Comparison of ENCODE assay signal across 17 cellular contexts in the genomic region with DNA sequence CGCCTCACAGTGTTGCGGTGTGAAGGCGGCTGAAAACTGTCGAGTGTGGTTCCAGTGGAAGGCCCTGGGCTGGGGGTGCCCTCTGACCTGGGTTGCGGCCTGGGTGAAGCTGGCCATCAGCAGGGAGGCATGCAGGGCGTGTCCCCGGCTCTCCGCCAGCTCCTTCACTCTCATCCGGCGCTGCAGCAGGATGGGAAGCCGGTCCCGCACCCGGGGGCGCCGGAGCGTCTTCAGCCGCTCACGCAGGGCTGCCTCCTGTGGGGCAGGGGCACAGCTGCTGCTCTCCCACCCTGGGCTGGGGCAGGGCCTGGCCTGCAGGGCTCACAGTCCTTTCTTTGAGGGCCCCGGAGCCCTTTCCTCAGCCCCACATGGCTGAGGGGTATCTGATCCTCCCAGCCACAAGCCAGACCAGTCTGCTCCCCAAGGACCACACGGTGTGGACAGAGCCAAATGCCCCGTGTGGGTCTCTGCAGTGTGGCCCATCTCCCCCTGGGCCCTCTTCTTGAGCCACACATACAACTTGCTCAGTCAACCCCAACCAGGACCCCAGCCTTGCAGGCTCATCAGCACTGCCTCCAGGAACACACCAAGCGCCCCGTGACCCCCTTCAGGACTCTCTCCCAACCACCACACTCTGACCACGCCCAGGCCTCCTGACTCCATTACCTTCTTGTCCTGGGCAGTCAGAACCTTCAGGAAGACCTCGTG. TPM values are rescaled to one million over a fixed set of nuclear protein-coding genes. Genes with fewer than 3 reads are reported as not detected.
DNase-seq lines count a peak whose midpoint lies in the region; ATAC-seq and TF ChIP-seq lines count a peak whose summit lies in the region.
"Had no signal": no experiment of that assay in that cellular context is flagged by ENCODE, and none has a peak within 500 bp of the region (broad histone marks: within the 10 kb centered on the region; RNA-seq: fewer than 3 reads in every experiment).

No MANE protein-coding gene starts in this region.

- no peaks in the 10 kb centered on the region for H3K36me3 Mint-ChIP-seq in activated naive CD8-positive, alpha-beta T cell treated with anti-CD3 and anti-CD28 coated beads for 36 hours
- H3K36me3 Mint-ChIP-seq in activated naive CD8-positive, alpha-beta T cell treated with anti-CD3 and anti-CD28 coated beads, Interleukin-2, amount 50 U/mL, for 24 hours (ENCODE audit: low read depth) = no peaks in the 10 kb centered on the region
- H3K36me3 Mint-ChIP-seq in Caco-2 (ENCODE audit: insufficient read depth, unreplicated experiment) = peaks cover 4% of the 10 kb centered on the region
- H3K36me3 Mint-ChIP-seq in WTC11 = no peaks in the 10 kb centered on the region
- H3K36me3 Mint-ChIP-seq in activated CD4-positive, alpha-beta memory T cell treated with anti-CD3 and anti-CD28 coated beads for 36 hours = no peaks in the 10 kb centered on the region
- H3K36me3 Mint-ChIP-seq: CD4-positive, CD25-positive, alpha-beta regulatory T cell had no signal

- H3K27ac ChIP-seq in neuronal stem cell (replicated peaks; ENCODE audit: low read length) = no peak overlapping the region

- peak overlapping the region; percentile 97 for H2BK15ac ChIP-seq in neuronal stem cell (ENCODE audit: low read length)

- peak overlapping the region; percentile 82 for H2BK12ac ChIP-seq in neuronal stem cell (ENCODE audit: low read length)

- peak overlapping the region; percentile 87 for H4K8ac ChIP-seq in neuronal stem cell (ENCODE audit: low read depth, low read length)

- peak overlapping the region; percentile 91 for H3K18ac ChIP-seq in neuronal stem cell (ENCODE audit: low read length)

- H3K4me1 Mint-ChIP-seq in activated naive CD8-positive, alpha-beta T cell treated with anti-CD3 and anti-CD28 coated beads for 36 hours = peaks cover 4% of the 10 kb centered on the region
- H3K4me1 Mint-ChIP-seq in activated naive CD8-positive, alpha-beta T cell treated with anti-CD3 and anti-CD28 coated beads, Interleukin-2, amount 50 U/mL, for 24 hours = peaks cover 7% of the 10 kb centered on the region
- H3K4me1 Mint-ChIP-seq in Caco-2 (ENCODE audit: low read depth, unreplicated experiment) (peaks cover 6% of the 10 kb centered on the region), WTC11 (peaks cover 5% of the 10 kb centered on the region)
- peaks cover 16% of the 10 kb centered on the region for H3K4me1 Mint-ChIP-seq in activated CD4-positive, alpha-beta memory T cell treated with anti-CD3 and anti-CD28 coated beads for 36 hours (ENCODE audit: low read depth)

- peak overlapping the region; percentile 81 for H2AFZ ChIP-seq in neuronal stem cell (ENCODE audit: low read length)

- H3K27me3 ChIP-seq in Caco-2 (replicated peaks; ENCODE audit: control insufficient read depth, insufficient read depth, low read length) = no peaks in the 10 kb centered on the region
- peaks cover 0 to 3% (median 0%) of the 10 kb centered on the region in 3 experiments for H3K27me3 ChIP-seq in neuronal stem cell (ENCODE audit: control insufficient read depth in 3 of 3, insufficient read depth in 3 of 3, low read depth in 1 of 3, low read length in 3 of 3)
- H3K27me3 ChIP-seq: BLaER1 treated with 17β-estradiol and CSF1 and Interleukin-3, amounts not matched to agents 10 nM and 100 nM had no signal

- H3K4me3 Mint-ChIP-seq in activated naive CD8-positive, alpha-beta T cell treated with anti-CD3 and anti-CD28 coated beads for 36 hours = no peak overlapping the region
- no peak overlapping the region for H3K4me3 Mint-ChIP-seq in activated naive CD8-positive, alpha-beta T cell treated with anti-CD3 and anti-CD28 coated beads, Interleukin-2, amount 50 U/mL, for 24 hours
- H3K4me3 Mint-ChIP-seq in Caco-2 (ENCODE audit: unreplicated experiment) = no peak overlapping the region
- H3K4me3 Mint-ChIP-seq in WTC11 = no peak overlapping the region
- H3K4me3 Mint-ChIP-seq in activated CD4-positive, alpha-beta memory T cell treated with anti-CD3 and anti-CD28 coated beads for 36 hours = no peak overlapping the region
- H3K4me3 Mint-ChIP-seq: CD4-positive, CD25-positive, alpha-beta regulatory T cell had no signal

- peak overlapping the region; percentile 7 for H3K27ac Mint-ChIP-seq in activated naive CD8-positive, alpha-beta T cell treated with anti-CD3 and anti-CD28 coated beads for 36 hours
- H3K27ac Mint-ChIP-seq in activated naive CD8-positive, alpha-beta T cell treated with anti-CD3 and anti-CD28 coated beads, Interleukin-2, amount 50 U/mL, for 24 hours = no peak overlapping the region
- H3K27ac Mint-ChIP-seq in Caco-2 (ENCODE audit: unreplicated experiment) = peak overlapping the region; percentile 80
- peak overlapping the region; percentile 65 for H3K27ac Mint-ChIP-seq in WTC11
- H3K27ac Mint-ChIP-seq in activated CD4-positive, alpha-beta memory T cell treated with anti-CD3 and anti-CD28 coated beads for 36 hours = no peak overlapping the region

- WGBS in neuronal stem cell (ENCODE audit: extremely low coverage in 2 of 2, insufficient read length in 2 of 2, insufficient replicate concordance in 1 of 2), 2 donors = no CpG with 5 or more reads among the region's 25 CpGs

- H3K4ac ChIP-seq in neuronal stem cell (ENCODE audit: low read length) = no peak overlapping the region

- H3K4me2 ChIP-seq in neuronal stem cell (ENCODE audit: insufficient read depth, low read length, poor library complexity, severe bottlenecking) = no peak overlapping the region

- no peaks in the 10 kb centered on the region for H3K79me1 ChIP-seq in neuronal stem cell (ENCODE audit: low read depth, low read length)

- intact Hi-C loops in Caco-2 (cut with micrococcal nuclease; ENCODE audit: unreplicated experiment) = loop anchor here (1.0 kb wide), 1 partner anchor 37 kb away; no protein-coding TSS in a partner anchor
- intact Hi-C loops in activated CD4-positive, alpha-beta memory T cell treated with anti-CD3 and anti-CD28 coated beads for 36 hours (cut with micrococcal nuclease) = no loop called here

- H3K9ac ChIP-seq in neuronal stem cell (ENCODE audit: low read depth, low read length, poor library complexity) = peak overlapping the region; percentile 17

- TF ChIP-seq CTCF in Caco-2 (IDR thresholded peaks at IDR 0.05; ENCODE audit: insufficient read depth in 1 of 2, low read depth in 1 of 2, low read length in 1 of 2, severe bottlenecking in 1 of 2, unreplicated experiment in 1 of 2) = no peak
- TF ChIP-seq CTCF in WTC11 (IDR thresholded peaks at IDR 0.05) = no peak

- H3K4me1 ChIP-seq in Caco-2 = peaks cover 21% of the 10 kb centered on the region
- peaks cover 17 to 29% of the 10 kb centered on the region in 2 donors for H3K4me1 ChIP-seq in neuronal stem cell (ENCODE audit: control insufficient read depth in 2 of 2, insufficient read depth in 1 of 2, low read depth in 1 of 2, low read length in 2 of 2)
- H3K4me1 ChIP-seq: HAP-1 had no signal

- CTCF ChIA-PET in Caco-2 (lab: Charles Lee) = interaction anchor here (1.0 to 1.7 kb wide), 2 partner anchors 38 to 217 kb away, joined by 3 to 9 read pairs; no protein-coding TSS in a partner anchor
- CTCF ChIA-PET in WTC11 (lab: Charles Lee) = interaction anchor here (0.8 to 1.4 kb wide), 2 partner anchors 38 to 374 kb away, joined by 3 to 8 read pairs; no protein-coding TSS in a partner anchor
- CTCF ChIA-PET in activated CD4-positive, alpha-beta memory T cell treated with anti-CD3 and anti-CD28 coated beads for 36 hours (lab: Charles Lee) = no interaction called here

- no peaks in the 10 kb centered on the region for H3K9me3 Mint-ChIP-seq in activated naive CD8-positive, alpha-beta T cell treated with anti-CD3 and anti-CD28 coated beads for 36 hours
- no peaks in the 10 kb centered on the region for H3K9me3 Mint-ChIP-seq in activated naive CD8-positive, alpha-beta T cell treated with anti-CD3 and anti-CD28 coated beads, Interleukin-2, amount 50 U/mL, for 24 hours
- H3K9me3 Mint-ChIP-seq in Caco-2 (ENCODE audit: unreplicated experiment) (no peaks in the 10 kb centered on the region), WTC11 (no peaks in the 10 kb centered on the region)
- no peaks in the 10 kb centered on the region for H3K9me3 Mint-ChIP-seq in activated CD4-positive, alpha-beta memory T cell treated with anti-CD3 and anti-CD28 coated beads for 36 hours

- no peak for DNase-seq in activated naive CD8-positive, alpha-beta T cell treated with anti-CD3 and anti-CD28 coated beads for 36 hours
- DNase-seq in activated naive CD8-positive, alpha-beta T cell treated with anti-CD3 and anti-CD28 coated beads, Interleukin-2, amount 50 U/mL, for 24 hours = no peak
- DNase-seq in Caco-2 (no peak), WTC11 (ENCODE audit: low spot score) (no peak), neuronal stem cell (ENCODE audit: low spot score) (no peak)
- DNase-seq in stimulated activated CD4-positive, alpha-beta T cell treated with anti-CD3 and anti-CD28 coated beads, Interleukin-15, amount 100 ng/mL, for 24 hours = no peak
- no peak for DNase-seq in activated CD4-positive, alpha-beta memory T cell treated with anti-CD3 and anti-CD28 coated beads for 36 hours
- DNase-seq: 8988T; AML-193; Calu3; CD4-positive, CD25-positive, alpha-beta regulatory T cell; DMS79; GOT3 had no signal

- no peak overlapping the region for H4K91ac ChIP-seq in neuronal stem cell (ENCODE audit: low read depth, low read length, poor library complexity)

- H3K23ac ChIP-seq in neuronal stem cell (ENCODE audit: low read depth, low read length, poor library complexity) = peak overlapping the region; percentile 1

- ATAC-seq in activated naive CD8-positive, alpha-beta T cell treated with anti-CD3 and anti-CD28 coated beads, Interleukin-2, amount 50 U/mL, for 24 hours = no peak
- ATAC-seq in WTC11 = no peak
- ATAC-seq in HG03442 (IDR thresholded peaks at IDR 0.05; ENCODE audit: unreplicated experiment) = no peak
- ATAC-seq: GM12878 had no signal

- H2BK120ac ChIP-seq in neuronal stem cell (ENCODE audit: low read depth, low read length) = no peak overlapping the region

- H3K4me3 ChIP-seq in Caco-2 (ENCODE audit: low read depth, low read length) (no peak overlapping the region), neuronal stem cell (ENCODE audit: low read length in 2 of 2) (no peak overlapping the region)
- H3K4me3 ChIP-seq: BLaER1 treated with 17β-estradiol and CSF1 and Interleukin-3, amounts not matched to agents 10 nM and 100 nM; GM12878; HAP-1 had no signal

- POLR2A ChIA-PET in Caco-2 (lab: Charles Lee) = no interaction called here
- POLR2A ChIA-PET in WTC11 (lab: Charles Lee) = interaction anchor here (0.8 kb wide), 1 partner anchor 27 kb away, joined by 3 read pairs; no protein-coding TSS in a partner anchor
- POLR2A ChIA-PET in activated CD4-positive, alpha-beta memory T cell treated with anti-CD3 and anti-CD28 coated beads for 36 hours (lab: Charles Lee) = interaction anchor here (1.3 kb wide), 1 partner anchor 15 kb away, joined by 3 read pairs; no protein-coding TSS in a partner anchor

- H3K9me3 ChIP-seq in Caco-2 (no peaks in the 10 kb centered on the region), neuronal stem cell (replicated peaks in 1 of 2; ENCODE audit: control insufficient read depth in 2 of 2, insufficient read depth in 1 of 2, low read depth in 1 of 2, low read length in 2 of 2) (no peaks in the 10 kb centered on the region)
- H3K9me3 ChIP-seq: BLaER1 treated with 17β-estradiol and CSF1 and Interleukin-3, amounts not matched to agents 10 nM and 100 nM; HAP-1 had no signal

- H2BK5ac ChIP-seq in neuronal stem cell (ENCODE audit: low read length) = peak overlapping the region; percentile 79

- BruUV-seq in Caco-2 (replicated peaks; lab: Mats Ljungman, UMichigan) = no TSS peak

- no peaks in the 10 kb centered on the region for H3K27me3 Mint-ChIP-seq in activated naive CD8-positive, alpha-beta T cell treated with anti-CD3 and anti-CD28 coated beads for 36 hours
- no peaks in the 10 kb centered on the region for H3K27me3 Mint-ChIP-seq in activated naive CD8-positive, alpha-beta T cell treated with anti-CD3 and anti-CD28 coated beads, Interleukin-2, amount 50 U/mL, for 24 hours
- no peaks in the 10 kb centered on the region for H3K27me3 Mint-ChIP-seq in Caco-2 (ENCODE audit: insufficient read depth, unreplicated experiment)
- no peaks in the 10 kb centered on the region; the same call in 1 of the 2 replicates for H3K27me3 Mint-ChIP-seq in WTC11 (ENCODE audit: low read depth)
- H3K27me3 Mint-ChIP-seq in activated CD4-positive, alpha-beta memory T cell treated with anti-CD3 and anti-CD28 coated beads for 36 hours = no peaks in the 10 kb centered on the region

- H3K36me3 ChIP-seq in Caco-2 (ENCODE audit: control insufficient read depth, insufficient read depth, low read length) (no peaks in the 10 kb centered on the region), neuronal stem cell (replicated peaks in 1 of 2; ENCODE audit: control insufficient read depth in 2 of 2, insufficient read depth in 2 of 2, low read length in 2 of 2) (no peaks in the 10 kb centered on the region)
- H3K36me3 ChIP-seq: BLaER1 treated with 17β-estradiol and CSF1 and Interleukin-3, amounts not matched to agents 10 nM and 100 nM; HAP-1 had no signal

- peak overlapping the region; percentile 87 for H3K14ac ChIP-seq in neuronal stem cell (ENCODE audit: low read length)

- peak overlapping the region; percentile 88 for H2AK5ac ChIP-seq in neuronal stem cell (ENCODE audit: low read depth, low read length)

RNA-seq across cellular contexts. Expression of a gene that starts 26.8 kb away (rescaled TPM):
- under 1 TPM; 0.19 to 0.30 TPM for total RNA-seq in activated naive CD8-positive, alpha-beta T cell treated with anti-CD3 and anti-CD28 coated beads for 36 hours
- total RNA-seq in Caco-2 (2022) = 2.3 and 2.5 TPM in 2 replicates
- 1.2 to 2.3 TPM (median 2.0 TPM) in 3 replicates for total RNA-seq in WTC11 (2021)
- 0.08 TPM for polyA plus RNA-seq in neuronal stem cell (2013, experiment 1 of 2)
- 0.14 TPM for polyA plus RNA-seq in neuronal stem cell (2013, experiment 2 of 2)
- 1 to 10 TPM in 1 of 2 experiments, under 1 TPM in 1; 0.88 to 1.6 TPM for total RNA-seq in activated CD4-positive, alpha-beta memory T cell treated with anti-CD3 and anti-CD28 coated beads for 36 hours

RNA-seq across cellular contexts. Expression of a gene that starts 28.4 kb away (rescaled TPM):
- 1 to 10 TPM; 2.1 to 2.2 TPM for total RNA-seq in activated naive CD8-positive, alpha-beta T cell treated with anti-CD3 and anti-CD28 coated beads for 36 hours
- total RNA-seq in Caco-2 (2022) (5.8 and 6.0 TPM in 2 replicates), WTC11 (2021) (5.5 to 11.0 TPM (median 7.9 TPM) in 3 replicates)
- polyA plus RNA-seq in neuronal stem cell (2013, experiment 1 of 2) = 16.5 TPM
- 15.9 TPM for polyA plus RNA-seq in neuronal stem cell (2013, experiment 2 of 2)
- 1 to 10 TPM; 6.0 to 9.9 TPM for total RNA-seq in activated CD4-positive, alpha-beta memory T cell treated with anti-CD3 and anti-CD28 coated beads for 36 hours

RNA-seq across cellular contexts. Expression of a gene that starts 39.1 kb away (rescaled TPM):
- total RNA-seq in activated naive CD8-positive, alpha-beta T cell treated with anti-CD3 and anti-CD28 coated beads for 36 hours = 10 to 100 TPM in 1 of 2 experiments, 1 to 10 TPM in 1; 9.4 to 10.9 TPM
- total RNA-seq in Caco-2 (2022) (10.9 and 12.2 TPM in 2 replicates), WTC11 (2021) (14.8 to 19.9 TPM (median 18.2 TPM) in 3 replicates)
- polyA plus RNA-seq in neuronal stem cell (2013, experiment 1 of 2) = 14.4 TPM
- polyA plus RNA-seq in neuronal stem cell (2013, experiment 2 of 2) = 14.3 TPM
- total RNA-seq in activated CD4-positive, alpha-beta memory T cell treated with anti-CD3 and anti-CD28 coated beads for 36 hours = 10 to 100 TPM; 17.9 to 24.8 TPM

Comparison
In these comparisons a context has a peak if more than half of its experiments do, and no peak if none do; other contexts are left out.
1. H3K27ac Mint-ChIP-seq: peak in activated naive CD8-positive, alpha-beta T cell treated with anti-CD3 and anti-CD28 coated beads for 36 hours (single experiment), Caco-2 (single experiment) and WTC11 (single experiment); none in activated naive CD8-positive, alpha-beta T cell treated with anti-CD3 and anti-CD28 coated beads, Interleukin-2, amount 50 U/mL, for 24 hours (single experiment) and activated CD4-positive, alpha-beta memory T cell treated with anti-CD3 and anti-CD28 coated beads for 36 hours (single experiment).